1 cellular context compared by ENCODE assay signal in the genomic region with DNA sequence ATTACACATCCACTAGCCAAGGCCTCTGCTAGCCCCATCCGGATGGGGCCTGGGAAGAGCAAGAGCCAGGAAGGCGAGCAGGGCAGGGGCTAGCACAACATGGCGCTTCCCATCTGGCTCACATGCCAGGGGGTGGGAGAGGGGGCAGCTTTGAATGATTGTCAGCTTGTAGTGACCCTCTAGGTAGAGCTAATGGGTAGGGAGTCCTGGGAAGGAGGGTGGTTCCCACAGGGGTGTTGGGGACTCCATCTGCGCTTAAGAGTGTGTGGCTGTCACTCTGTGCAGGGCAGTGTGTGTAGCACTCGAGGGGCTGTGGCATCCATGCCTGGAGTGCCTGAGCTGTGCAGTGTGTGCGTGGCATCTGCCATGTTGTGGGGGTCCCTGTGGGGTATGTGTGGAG.
TF ChIP-seq lines count a peak whose summit lies in the region.

No MANE protein-coding gene starts in this region.

TF ChIP-seq in IMR-90, 13 proteins besides CTCF, POLR2A, EP300 and RAD21 (continued from another document):
- TF ChIP-seq, protein P1, sequence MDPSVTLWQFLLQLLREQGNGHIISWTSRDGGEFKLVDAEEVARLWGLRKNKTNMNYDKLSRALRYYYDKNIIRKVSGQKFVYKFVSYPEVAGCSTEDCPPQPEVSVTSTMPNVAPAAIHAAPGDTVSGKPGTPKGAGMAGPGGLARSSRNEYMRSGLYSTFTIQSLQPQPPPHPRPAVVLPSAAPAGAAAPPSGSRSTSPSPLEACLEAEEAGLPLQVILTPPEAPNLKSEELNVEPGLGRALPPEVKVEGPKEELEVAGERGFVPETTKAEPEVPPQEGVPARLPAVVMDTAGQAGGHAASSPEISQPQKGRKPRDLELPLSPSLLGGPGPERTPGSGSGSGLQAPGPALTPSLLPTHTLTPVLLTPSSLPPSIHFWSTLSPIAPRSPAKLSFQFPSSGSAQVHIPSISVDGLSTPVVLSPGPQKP (IDR thresholded peaks at IDR 0.05; ENCODE audit: borderline replicate concordance, low read depth, low read length): no peak
- TF ChIP-seq NFE2L2 (IDR thresholded peaks at IDR 0.05; ENCODE audit: low read depth, low read length): no peak
- TF ChIP-seq, protein P2, sequence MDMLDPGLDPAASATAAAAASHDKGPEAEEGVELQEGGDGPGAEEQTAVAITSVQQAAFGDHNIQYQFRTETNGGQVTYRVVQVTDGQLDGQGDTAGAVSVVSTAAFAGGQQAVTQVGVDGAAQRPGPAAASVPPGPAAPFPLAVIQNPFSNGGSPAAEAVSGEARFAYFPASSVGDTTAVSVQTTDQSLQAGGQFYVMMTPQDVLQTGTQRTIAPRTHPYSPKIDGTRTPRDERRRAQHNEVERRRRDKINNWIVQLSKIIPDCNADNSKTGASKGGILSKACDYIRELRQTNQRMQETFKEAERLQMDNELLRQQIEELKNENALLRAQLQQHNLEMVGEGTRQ (IDR thresholded peaks at IDR 0.05; ENCODE audit: low read depth, low read length): no peak
- TF ChIP-seq BHLHE40 (IDR thresholded peaks at IDR 0.05; ENCODE audit: low read depth, low read length): no peak
- TF ChIP-seq MXI1 (IDR thresholded peaks at IDR 0.05; ENCODE audit: borderline replicate concordance, low read depth, low read length): no peak
- no peak for TF ChIP-seq MAZ (IDR thresholded peaks at IDR 0.05; ENCODE audit: borderline replicate concordance, low read depth, low read length)
- no peak for TF ChIP-seq RCOR1 (IDR thresholded peaks at IDR 0.05; ENCODE audit: insufficient replicate concordance, low read length)
- TF ChIP-seq MAFK (IDR thresholded peaks at IDR 0.05; ENCODE audit: low read depth, low read length): no peak
- no peak for TF ChIP-seq SMC3 (IDR thresholded peaks at IDR 0.05; ENCODE audit: low read depth, low read length)
